24 cellular contexts compared by ENCODE assay signal in the genomic region with DNA sequence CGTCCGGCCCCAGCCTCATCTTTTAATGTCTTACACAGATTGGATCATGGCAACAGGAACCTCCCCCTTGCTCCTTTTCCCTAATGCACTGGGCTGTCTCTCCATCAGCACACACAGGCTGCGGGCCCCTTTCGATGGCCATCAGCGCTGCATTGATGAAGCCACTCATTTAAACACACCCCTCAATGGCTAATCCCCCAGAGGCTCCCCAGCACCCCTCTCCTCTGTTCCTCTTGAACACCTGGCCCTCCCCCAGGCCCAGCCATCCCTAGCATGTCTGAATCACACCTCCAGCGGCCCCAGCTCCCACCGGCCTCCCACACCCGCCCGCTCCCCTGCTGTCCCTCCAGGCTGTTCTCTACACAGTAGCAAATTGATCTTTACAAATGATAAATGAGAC. TPM values are rescaled to one million over a fixed set of nuclear protein-coding genes. Genes with fewer than 3 reads are reported as not detected.
DNase-seq lines count a peak whose midpoint lies in the region; ATAC-seq and TF ChIP-seq lines count a peak whose summit lies in the region.
"Had no signal": no experiment of that assay in that cellular context is flagged by ENCODE, and none has a peak within 500 bp of the region (broad histone marks: within the 10 kb centered on the region; RNA-seq: fewer than 3 reads in every experiment).

No MANE protein-coding gene starts in this region.

- POLR2A ChIA-PET in Panc1 (lab: Charles Lee) = interaction anchor here (0.6 kb wide), 1 partner anchor 133 kb away, joined by 3 read pairs; no protein-coding TSS in a partner anchor

- CTCF ChIA-PET in Panc1 (lab: Charles Lee) = no interaction called here

- TF ChIP-seq CTCF in Panc1 (IDR thresholded peaks at IDR 0.05) = no peak
- TF ChIP-seq CTCF in glutamatergic neuron (IDR thresholded peaks at IDR 0.05; ENCODE audit: partially characterized antibody, unreplicated experiment) = no peak
- TF ChIP-seq CTCF in neural progenitor cell (IDR thresholded peaks at IDR 0.05) = no peak
- no peak for TF ChIP-seq CTCF in GM13977 (IDR thresholded peaks at IDR 0.05; ENCODE audit: extremely low read depth, insufficient read depth, missing control alignments)

- H3K4me1 ChIP-seq in Panc1 (ENCODE audit: control insufficient read depth, insufficient read depth, low read length) = peaks cover 44% of the 10 kb centered on the region
- peaks cover 15% of the 10 kb centered on the region for H3K4me1 ChIP-seq in neural progenitor cell

- no peaks in the 10 kb centered on the region for H3K27me3 ChIP-seq in Panc1 (ENCODE audit: control insufficient read depth, insufficient read depth, low read length)
- no peaks in the 10 kb centered on the region for H3K27me3 ChIP-seq in neural progenitor cell
- H3K27me3 ChIP-seq: BE2C, left lung, spleen, upper lobe of right lung had no signal

- H3K4me2 ChIP-seq in neural progenitor cell = peak overlapping the region; percentile 45

- H3K4me1 Mint-ChIP-seq in glutamatergic neuron (ENCODE audit: low read depth, unreplicated experiment) = peaks cover 27% of the 10 kb centered on the region
- H3K4me1 Mint-ChIP-seq in neural progenitor cell = peaks cover 31% of the 10 kb centered on the region

- peaks cover 12% of the 10 kb centered on the region for H3K79me2 ChIP-seq in neural progenitor cell (ENCODE audit: low read depth)

- H3K9ac ChIP-seq in neural progenitor cell = no peak overlapping the region

- DNase-seq in NCI-H82 (lab: John Stamatoyannopoulos, UW) (peak; percentile 52), NCI-H82 treated with DMSO at 0.1 percent for 48 hours (lab: John Stamatoyannopoulos, UW; ENCODE audit: unreplicated experiment) (no peak), Panc1 (ENCODE audit: low read depth, low spot score) (no peak), glutamatergic neuron (peak; percentile 63), neural progenitor cell (ENCODE audit: low spot score) (peak; percentile 48), putamen (ENCODE audit: low spot score) (no peak), NCI-H2029 treated with DMSO at 0.1 percent for 48 hours (lab: John Stamatoyannopoulos, UW) (no peak), GM13977 (ENCODE audit: low spot score) (no peak)
- DNase-seq: 8988T; activated CD4-positive, alpha-beta memory T cell treated with anti-CD3 and anti-CD28 coated beads, Interleukin-2, amount 10 ng/mL, durations not matched to agents 7 days and 5 days; activated naive CD4-positive, alpha-beta T cell treated with Interleukin-2 at 50 U/mL for 16 hours; activated T-cell treated with anti-CD3 and anti-CD28 coated beads, Interleukin-2, amount 50 U/mL, for 1 hour; BE2C; left lung; mucosa of descending colon; NCI-H1417 treated with DMSO at 0.1 percent for 48 hours; nucleus accumbens; spleen; stimulated activated CD4-positive, alpha-beta T cell treated with anti-CD3 and anti-CD28 coated beads, Interleukin-4, amount 100 ng/mL, for 4 hours; T-helper 9 cell; upper lobe of right lung had no signal

- H3K27ac ChIP-seq in Panc1 (ENCODE audit: low read length) = no peak overlapping the region
- no peak overlapping the region for H3K27ac ChIP-seq in neural progenitor cell
- H3K27ac ChIP-seq: left lung, spleen, upper lobe of right lung had no signal

- peaks cover 48% of the 10 kb centered on the region for H3F3A ChIP-seq in neural progenitor cell (ENCODE audit: low read depth)

- no TSS peak for BruUV-seq in Panc1 (replicated peaks; lab: Mats Ljungman, UMichigan)

- peaks cover 2% of the 10 kb centered on the region for H3K27me3 Mint-ChIP-seq in glutamatergic neuron (ENCODE audit: unreplicated experiment)
- H3K27me3 Mint-ChIP-seq in neural progenitor cell (ENCODE audit: insufficient read depth, low read depth) = peaks cover 3% of the 10 kb centered on the region
- H3K27me3 Mint-ChIP-seq: activated CD4-positive, alpha-beta memory T cell treated with anti-CD3 and anti-CD28 coated beads, Interleukin-2, amount 10 ng/mL, durations not matched to agents 7 days and 5 days had no signal

- peaks cover 55% of the 10 kb centered on the region for H4K20me1 ChIP-seq in neural progenitor cell (ENCODE audit: low read depth)

- no peak overlapping the region for H2AFZ ChIP-seq in neural progenitor cell (replicated peaks)

- peaks cover 6% of the 10 kb centered on the region for H3K9me3 Mint-ChIP-seq in glutamatergic neuron (ENCODE audit: unreplicated experiment)
- H3K9me3 Mint-ChIP-seq in neural progenitor cell = no peaks in the 10 kb centered on the region
- H3K9me3 Mint-ChIP-seq: activated CD4-positive, alpha-beta memory T cell treated with anti-CD3 and anti-CD28 coated beads, Interleukin-2, amount 10 ng/mL, durations not matched to agents 7 days and 5 days had no signal

- H3K4me3 ChIP-seq in Panc1 (ENCODE audit: low read depth in 2 of 2, low read length in 2 of 2) = no peak overlapping the region
- H3K4me3 ChIP-seq in neural progenitor cell = no peak overlapping the region
- H3K4me3 ChIP-seq: left lung, mucosa of descending colon, SK-N-MC, spleen, upper lobe of right lung had no signal

- ATAC-seq in Panc1 = peak; percentile 23; the same call in 1 of the 2 replicates
- ATAC-seq: left lung, mucosa of descending colon, upper lobe of right lung had no signal

- no peaks in the 10 kb centered on the region for H3K36me3 Mint-ChIP-seq in glutamatergic neuron (ENCODE audit: unreplicated experiment)
- peaks cover 10% of the 10 kb centered on the region for H3K36me3 Mint-ChIP-seq in neural progenitor cell

- H3K36me3 ChIP-seq in Panc1 (ENCODE audit: control insufficient read depth, insufficient read depth, low read length) (peaks cover 12% of the 10 kb centered on the region), neural progenitor cell (no peaks in the 10 kb centered on the region)

- H3K27ac Mint-ChIP-seq in glutamatergic neuron (ENCODE audit: unreplicated experiment) = peak overlapping the region; percentile 90
- no peak overlapping the region for H3K27ac Mint-ChIP-seq in neural progenitor cell
- H3K27ac Mint-ChIP-seq: activated CD4-positive, alpha-beta memory T cell treated with anti-CD3 and anti-CD28 coated beads, Interleukin-2, amount 10 ng/mL, durations not matched to agents 7 days and 5 days had no signal

- in situ Hi-C loops in Panc1 (cut with HindIII; ENCODE audit: low pct_unique_long_range_greater_than_20kb, low sequenced_read_pairs) (no loop called here), GM13977 (cut with MboI; ENCODE audit: low pct_unique_long_range_greater_than_20kb, low sequenced_read_pairs, unreplicated experiment) (no loop called here)

- H3K9me3 ChIP-seq in Panc1 (ENCODE audit: control insufficient read depth, insufficient read depth, low read depth, low read length) (no peaks in the 10 kb centered on the region), neural progenitor cell (ENCODE audit: low read depth) (no peaks in the 10 kb centered on the region)
- H3K9me3 ChIP-seq: BE2C, left lung, mucosa of descending colon, spleen, upper lobe of right lung had no signal

- intact Hi-C loops in Panc1 (cut with micrococcal nuclease; ENCODE audit: unreplicated experiment) = no loop called here

- H3K4me3 Mint-ChIP-seq in glutamatergic neuron (ENCODE audit: unreplicated experiment) (peak overlapping the region; percentile 73), neural progenitor cell (no peak overlapping the region)
- H3K4me3 Mint-ChIP-seq: activated CD4-positive, alpha-beta memory T cell treated with anti-CD3 and anti-CD28 coated beads, Interleukin-2, amount 10 ng/mL, durations not matched to agents 7 days and 5 days had no signal

RNA-seq across cellular contexts. Expression of a gene that starts 7.1 kb away (rescaled TPM):
- total RNA-seq in Panc1 (2021; ENCODE audit: unreplicated experiment) (2,154 TPM), glutamatergic neuron (ENCODE audit: unreplicated experiment) (1,087 TPM), neural progenitor cell (ENCODE audit: low replicate concordance) (1,017 and 1,124 TPM in 2 replicates)
- 3,316 TPM for polyA plus RNA-seq in Panc1 (2012; ENCODE audit: insufficient read length)

RNA-seq across cellular contexts. Expression of a gene that starts 8.7 kb away (rescaled TPM):
- total RNA-seq in Panc1 (2021; ENCODE audit: unreplicated experiment) (7.4 TPM), glutamatergic neuron (ENCODE audit: unreplicated experiment) (1.3 TPM), neural progenitor cell (ENCODE audit: low replicate concordance) (0.15 TPM in 1 of 2 replicates, not detected in the other)
- polyA plus RNA-seq in Panc1 (2012; ENCODE audit: insufficient read length) = 25.3 TPM

RNA-seq across cellular contexts. Expression of a gene that starts 14.8 kb away (rescaled TPM):
- 635 TPM for total RNA-seq in Panc1 (2021; ENCODE audit: unreplicated experiment)
- polyA plus RNA-seq in Panc1 (2012; ENCODE audit: insufficient read length) = 684 TPM
- total RNA-seq in glutamatergic neuron (ENCODE audit: unreplicated experiment) = 235 TPM
- total RNA-seq in neural progenitor cell (ENCODE audit: low replicate concordance) = 118 and 159 TPM in 2 replicates

RNA-seq across cellular contexts. Expression of a gene that starts 16.2 kb away (rescaled TPM):
- 0.74 TPM for total RNA-seq in Panc1 (2021; ENCODE audit: unreplicated experiment)
- polyA plus RNA-seq in Panc1 (2012; ENCODE audit: insufficient read length) = not detected
- total RNA-seq in glutamatergic neuron (ENCODE audit: unreplicated experiment) = 3.7 TPM
- total RNA-seq in neural progenitor cell (ENCODE audit: low replicate concordance) = not detected in 2 replicates
- total RNA-seq: activated CD4-positive, alpha-beta memory T cell treated with anti-CD3 and anti-CD28 coated beads, Interleukin-2, amount 10 ng/mL, durations not matched to agents 7 days and 5 days; Daoy; mucosa of descending colon; renal cortical epithelial cell; spleen; upper lobe of right lung had no signal

RNA-seq across cellular contexts. Expression of a gene that starts 22.6 kb away (rescaled TPM):
- 4.4 TPM for total RNA-seq in Panc1 (2021; ENCODE audit: unreplicated experiment)
- polyA plus RNA-seq in Panc1 (2012; ENCODE audit: insufficient read length) = 3.6 TPM
- total RNA-seq in glutamatergic neuron (ENCODE audit: unreplicated experiment) = 18.1 TPM
- total RNA-seq in neural progenitor cell (ENCODE audit: low replicate concordance) = 0.06 and 0.62 TPM in 2 replicates

Comparison
In these comparisons a context has a peak if more than half of its experiments do, and no peak if none do; other contexts are left out.
1. DNase-seq: peak in NCI-H82 (single experiment), glutamatergic neuron (single experiment) and neural progenitor cell (single experiment); none in NCI-H82 treated with DMSO at 0.1 percent for 48 hours (single experiment), Panc1 (single experiment), putamen (single experiment), NCI-H2029 treated with DMSO at 0.1 percent for 48 hours (single experiment) and GM13977 (single experiment).